In the genomic region with DNA sequence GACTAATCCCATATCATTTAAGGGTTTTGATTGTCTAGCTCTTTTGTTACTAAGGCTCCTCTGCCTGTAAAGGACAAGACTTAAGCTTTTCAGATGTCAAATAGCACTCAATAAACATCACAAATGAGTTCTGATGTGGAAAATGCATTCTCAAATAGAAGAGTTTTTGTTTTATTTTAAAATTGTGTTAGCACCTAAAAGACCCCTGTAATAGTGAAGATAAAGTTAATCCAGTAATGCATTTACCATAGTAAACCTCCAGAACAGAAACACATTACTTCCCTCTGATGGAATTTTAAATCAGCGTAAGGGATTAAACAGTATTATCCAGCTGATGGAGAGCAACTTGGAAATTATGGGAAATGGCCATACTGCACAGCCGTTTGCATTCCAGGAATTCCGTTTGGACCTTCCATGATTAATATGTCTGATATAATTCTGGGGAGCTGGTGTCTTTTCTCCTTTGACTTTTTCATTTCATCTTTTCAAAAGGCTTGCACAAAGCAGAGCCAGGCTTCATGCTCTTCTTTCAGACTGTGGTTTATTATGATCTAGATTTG, we compare ENCODE assay signal across 2 cellular contexts.
TF ChIP-seq lines count a peak whose summit lies in the region.

No MANE protein-coding gene starts in this region.

TF ChIP-seq in SK-N-SH, 30 proteins besides CTCF, POLR2A, EP300 and RAD21 (continued from another document):
- TF ChIP-seq, protein P1, sequence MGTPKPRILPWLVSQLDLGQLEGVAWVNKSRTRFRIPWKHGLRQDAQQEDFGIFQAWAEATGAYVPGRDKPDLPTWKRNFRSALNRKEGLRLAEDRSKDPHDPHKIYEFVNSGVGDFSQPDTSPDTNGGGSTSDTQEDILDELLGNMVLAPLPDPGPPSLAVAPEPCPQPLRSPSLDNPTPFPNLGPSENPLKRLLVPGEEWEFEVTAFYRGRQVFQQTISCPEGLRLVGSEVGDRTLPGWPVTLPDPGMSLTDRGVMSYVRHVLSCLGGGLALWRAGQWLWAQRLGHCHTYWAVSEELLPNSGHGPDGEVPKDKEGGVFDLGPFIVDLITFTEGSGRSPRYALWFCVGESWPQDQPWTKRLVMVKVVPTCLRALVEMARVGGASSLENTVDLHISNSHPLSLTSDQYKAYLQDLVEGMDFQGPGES (IDR thresholded peaks at IDR 0.05; ENCODE audit: low read depth, low read length): no peak

TF ChIP-seq in H1, 55 proteins besides CTCF, POLR2A, EP300 and RAD21 (continued from another document):
- TF ChIP-seq, protein P2, sequence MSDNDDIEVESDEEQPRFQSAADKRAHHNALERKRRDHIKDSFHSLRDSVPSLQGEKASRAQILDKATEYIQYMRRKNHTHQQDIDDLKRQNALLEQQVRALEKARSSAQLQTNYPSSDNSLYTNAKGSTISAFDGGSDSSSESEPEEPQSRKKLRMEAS (IDR thresholded peaks at IDR 0.05): no peak
- TF ChIP-seq PHF8 (conservative IDR thresholded peaks at IDR 0.05; ENCODE audit: low read depth, low read length): no peak
- TF ChIP-seq CTBP2 (IDR thresholded peaks at IDR 0.05; ENCODE audit: borderline replicate concordance, insufficient read depth, insufficient read length, low read length): no peak
